8 cellular contexts compared by ENCODE assay signal in the genomic region with DNA sequence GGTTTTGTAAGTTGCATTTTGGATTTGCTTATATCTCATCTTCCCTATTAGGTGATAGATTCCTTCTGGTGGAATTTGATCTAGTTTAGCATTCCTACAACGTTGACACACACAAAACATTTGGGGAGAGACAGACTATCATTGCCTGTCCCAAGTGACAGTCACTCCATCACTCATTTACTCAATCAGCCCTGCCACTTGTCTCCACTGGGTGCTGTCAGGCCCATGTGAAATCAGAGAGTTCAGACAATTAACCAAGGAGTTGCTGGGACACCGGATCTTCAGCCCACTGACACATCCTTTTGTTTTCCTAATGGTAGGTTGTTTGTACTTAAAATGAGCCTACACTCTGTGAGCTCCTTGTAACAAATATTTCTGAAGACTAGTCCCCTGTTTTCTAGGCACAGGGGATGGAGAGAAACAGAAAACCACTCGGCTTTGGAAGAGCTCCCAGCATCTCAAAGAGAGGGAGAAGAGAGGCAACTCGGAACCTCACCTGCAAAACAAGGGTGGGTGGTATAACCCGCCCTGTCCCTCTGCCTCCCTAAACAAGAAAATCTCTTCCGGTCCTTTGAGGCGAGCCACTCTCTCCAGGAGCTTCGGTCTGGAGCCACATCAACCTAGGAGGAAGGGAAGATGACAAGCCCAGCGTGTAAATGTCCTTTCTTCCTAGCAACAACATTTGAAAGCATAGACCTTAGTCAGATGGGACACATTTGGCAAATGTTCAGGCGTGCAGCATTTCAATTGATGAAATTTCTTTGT.
DNase-seq lines count a peak whose midpoint lies in the region; ATAC-seq, FAIRE-seq and TF ChIP-seq lines count a peak whose summit lies in the region.

No MANE protein-coding gene starts in this region.

- DNase-seq in activated CD8-positive, alpha-beta memory T cell treated with anti-CD3 and anti-CD28 coated beads, Interleukin-2, amount 10 ng/mL, durations not matched to agents 7 days and 5 days = no peak
- DNase-seq in activated CD8-positive, alpha-beta memory T cell treated with anti-CD3 and anti-CD28 coated beads, Interleukin-2, amount 50 U/mL, for 48 hours = no peak
- no peak for DNase-seq in activated B cell treated with CpG ODN at 0.5 μM for 24 hours
- no peak for DNase-seq in GM12891 (ENCODE audit: insufficient read length, low spot score)
- no peak for DNase-seq in H4 (ENCODE audit: low spot score)

- H3K4me3 Mint-ChIP-seq in activated CD8-positive, alpha-beta memory T cell treated with anti-CD3 and anti-CD28 coated beads, Interleukin-2, amount 10 ng/mL, durations not matched to agents 7 days and 5 days = peak overlapping the region; percentile 64
- H3K4me3 Mint-ChIP-seq in activated B cell treated with CpG ODN at 0.5 μM for 24 hours = peak overlapping the region; percentile 49

- no peak for TF ChIP-seq CTCF in activated B cell treated with CpG ODN at 0.5 μM for 24 hours (IDR thresholded peaks at IDR 0.05)

- H3K4me1 ChIP-seq in iPS-15b (ENCODE audit: control insufficient read depth, insufficient read depth, low read length) = peaks cover 3% of the 10 kb centered on the region
- H3K4me1 ChIP-seq in stomach smooth muscle (ENCODE audit: control insufficient read depth, insufficient read depth, low read length) = peaks cover 9% of the 10 kb centered on the region

- H3K27ac Mint-ChIP-seq in activated CD8-positive, alpha-beta memory T cell treated with anti-CD3 and anti-CD28 coated beads, Interleukin-2, amount 10 ng/mL, durations not matched to agents 7 days and 5 days = no peak overlapping the region
- no peak overlapping the region for H3K27ac Mint-ChIP-seq in activated B cell treated with CpG ODN at 0.5 μM for 24 hours

- peak; percentile 56 for ATAC-seq in activated CD8-positive, alpha-beta memory T cell treated with anti-CD3 and anti-CD28 coated beads, Interleukin-2, amount 10 ng/mL, durations not matched to agents 7 days and 5 days
- ATAC-seq in activated B cell treated with CpG ODN at 0.5 μM for 24 hours (ENCODE audit: low read depth) (no peak), HG03565 (IDR thresholded peaks at IDR 0.05; ENCODE audit: unreplicated experiment) (no peak)

- FAIRE-seq in GM12891 (lab: Jason Lieb, UNC) = no peak

- no peaks in the 10 kb centered on the region for H3K36me3 Mint-ChIP-seq in activated CD8-positive, alpha-beta memory T cell treated with anti-CD3 and anti-CD28 coated beads, Interleukin-2, amount 10 ng/mL, durations not matched to agents 7 days and 5 days
- no peaks in the 10 kb centered on the region for H3K36me3 Mint-ChIP-seq in activated B cell treated with CpG ODN at 0.5 μM for 24 hours (ENCODE audit: low read depth)

- TF ChIP-seq POLR2A in GM12891 (IDR thresholded peaks at IDR 0.05; ENCODE audit: low read depth, low read length) = no peak

- intact Hi-C loops in activated B cell treated with CpG ODN at 0.5 μM for 24 hours (cut with micrococcal nuclease) = no loop called here

- POLR2A ChIA-PET in activated B cell treated with CpG ODN at 0.5 μM for 24 hours (lab: Charles Lee) = no interaction called here

- H3K4me3 ChIP-seq in iPS-15b (ENCODE audit: low read depth, low read length) (peak overlapping the region; percentile 57), stomach smooth muscle (ENCODE audit: low read length in 2 of 2) (peak overlapping the region; percentile 73 to 76)

- no peak overlapping the region for H3K9ac ChIP-seq in iPS-15b (ENCODE audit: low read depth, low read length)
- H3K9ac ChIP-seq in stomach smooth muscle (ENCODE audit: low read length in 2 of 2) = peak overlapping the region; percentile 2 to 47

- no peak overlapping the region for H3K27ac ChIP-seq in stomach smooth muscle (ENCODE audit: low read length)

- H3K27me3 Mint-ChIP-seq in activated CD8-positive, alpha-beta memory T cell treated with anti-CD3 and anti-CD28 coated beads, Interleukin-2, amount 10 ng/mL, durations not matched to agents 7 days and 5 days = peaks cover 40% of the 10 kb centered on the region
- peaks cover 43% of the 10 kb centered on the region for H3K27me3 Mint-ChIP-seq in activated B cell treated with CpG ODN at 0.5 μM for 24 hours

- CTCF ChIA-PET in activated CD8-positive, alpha-beta memory T cell treated with anti-CD3 and anti-CD28 coated beads, Interleukin-2, amount 10 ng/mL, durations not matched to agents 7 days and 5 days (lab: Charles Lee) = interaction anchor here (1.4 kb wide), 1 partner anchor 24 kb away, joined by 3 read pairs; no protein-coding TSS in a partner anchor
- CTCF ChIA-PET in activated B cell treated with CpG ODN at 0.5 μM for 24 hours (lab: Charles Lee) = no interaction called here

- H3K4me1 Mint-ChIP-seq in activated CD8-positive, alpha-beta memory T cell treated with anti-CD3 and anti-CD28 coated beads, Interleukin-2, amount 10 ng/mL, durations not matched to agents 7 days and 5 days = peaks cover 20% of the 10 kb centered on the region
- H3K4me1 Mint-ChIP-seq in activated B cell treated with CpG ODN at 0.5 μM for 24 hours = peaks cover 5% of the 10 kb centered on the region

- H3K27me3 ChIP-seq in iPS-15b (ENCODE audit: control insufficient read depth, insufficient read depth, low read length) (peaks cover 13% of the 10 kb centered on the region), stomach smooth muscle (ENCODE audit: control insufficient read depth in 1 of 2, insufficient read depth in 2 of 2, low read length in 2 of 2) (no peaks in the 10 kb centered on the region)

- H3K9me3 ChIP-seq in iPS-15b (ENCODE audit: control insufficient read depth, insufficient read depth, low read length) = no peaks in the 10 kb centered on the region
- H3K9me3 ChIP-seq in stomach smooth muscle (ENCODE audit: control insufficient read depth in 2 of 2, low read length in 2 of 2) = no peaks in the 10 kb centered on the region

- no peaks in the 10 kb centered on the region for H3K36me3 ChIP-seq in iPS-15b (ENCODE audit: control insufficient read depth, insufficient read depth, low read length)
- H3K36me3 ChIP-seq in stomach smooth muscle (ENCODE audit: control insufficient read depth in 2 of 2, insufficient read depth in 2 of 2, low read length in 2 of 2) = no peaks in the 10 kb centered on the region

- no peaks in the 10 kb centered on the region for H3K9me3 Mint-ChIP-seq in activated CD8-positive, alpha-beta memory T cell treated with anti-CD3 and anti-CD28 coated beads, Interleukin-2, amount 10 ng/mL, durations not matched to agents 7 days and 5 days (ENCODE audit: low read depth)
- H3K9me3 Mint-ChIP-seq in activated B cell treated with CpG ODN at 0.5 μM for 24 hours = no peaks in the 10 kb centered on the region

TF ChIP-seq in GM12891, 5 proteins besides CTCF, POLR2A, EP300 and RAD21:
- no peak for TF ChIP-seq PAX5 (IDR thresholded peaks at IDR 0.05; ENCODE audit: insufficient read depth, low read length, severe bottlenecking)
